18 cellular contexts compared by ENCODE assay signal in genomic region chr7:6501586-6502564, GRCh38. TPM values are rescaled to one million over a fixed set of nuclear protein-coding genes. Genes with fewer than 3 reads are reported as not detected.
DNase-seq lines count a peak whose midpoint lies in the region; ATAC-seq, FAIRE-seq and TF ChIP-seq lines count a peak whose summit lies in the region.
"Had no signal": no experiment of that assay in that cellular context is flagged by ENCODE, and none has a peak within 500 bp of the region (broad histone marks: within the 10 kb centered on the region; RNA-seq: fewer than 3 reads in every experiment).

No MANE protein-coding gene starts in this region.

- H4K20me1 ChIP-seq in endothelial cell of umbilical vein (replicated peaks; ENCODE audit: control insufficient read depth, extremely low read depth, insufficient read depth, low read length) = no peaks in the 10 kb centered on the region

- H3K9me3 ChIP-seq in CD4-positive, CD25-positive, alpha-beta regulatory T cell (ENCODE audit: control insufficient read depth in 2 of 2, low read length in 2 of 2) = no peaks in the 10 kb centered on the region
- H3K9me3 ChIP-seq in endothelial cell of umbilical vein (replicated peaks; ENCODE audit: control insufficient read depth, insufficient read depth, low read length) = no peaks in the 10 kb centered on the region
- H3K9me3 ChIP-seq: sigmoid colon had no signal

- TF ChIP-seq CTCF in endothelial cell of umbilical vein (IDR thresholded peaks at IDR 0.05; ENCODE audit: extremely low read depth in 1 of 2, insufficient read depth in 1 of 2, low read depth in 1 of 2, low read length in 2 of 2) = no peak

- no peak overlapping the region for H2AFZ ChIP-seq in endothelial cell of umbilical vein (ENCODE audit: low read depth, low read length)

- CTCF ChIA-PET in endothelial cell of umbilical vein (lab: Charles Lee) = no interaction called here

- H3K36me3 Mint-ChIP-seq in CD4-positive, CD25-positive, alpha-beta regulatory T cell = no peaks in the 10 kb centered on the region
- H3K36me3 Mint-ChIP-seq: naive thymus-derived CD4-positive, alpha-beta T cell had no signal

- no TSS peak for BruUV-seq in endothelial cell of umbilical vein (replicated peaks; lab: Mats Ljungman, UMichigan)

- no peak for DNase-seq in CD4-positive, CD25-positive, alpha-beta regulatory T cell
- DNase-seq in HTR-8/SVneo (ENCODE audit: insufficient read length, low spot score) (no peak), endothelial cell of umbilical vein (ENCODE audit: low read depth, low spot score) (no peak), Right ventricle myocardium inferior (ENCODE audit: missing footprints) (no peak)
- DNase-seq: ACHN; activated CD4-positive, alpha-beta T cell treated with anti-CD3 and anti-CD28 coated beads, Interleukin-2, amount 10 ng/mL, durations not matched to agents 7 days and 5 days; activated CD8-positive, alpha-beta memory T cell treated with anti-CD3 and anti-CD28 coated beads, Interleukin-2, amount 50 U/mL, for 4 hours; mammary epithelial cell; naive thymus-derived CD4-positive, alpha-beta T cell; NCI-H187 treated with DMSO at 0.1 percent for 48 hours; PC-3; SHP77 treated with DMSO at 0.1 percent for 48 hours; sigmoid colon had no signal

- no peak overlapping the region for H3K9ac ChIP-seq in endothelial cell of umbilical vein (replicated peaks; ENCODE audit: extremely low read depth, insufficient read depth, low read length)

- no peaks in the 10 kb centered on the region for H3K79me2 ChIP-seq in endothelial cell of umbilical vein (ENCODE audit: control insufficient read depth, insufficient read depth, low read length)

- no peak for TF ChIP-seq POLR2A in endothelial cell of umbilical vein (IDR thresholded peaks at IDR 0.05; ENCODE audit: low read depth, low read length)

- H3K27me3 ChIP-seq in CD4-positive, CD25-positive, alpha-beta regulatory T cell (ENCODE audit: control insufficient read depth, insufficient read depth, low read length) = no peaks in the 10 kb centered on the region
- peaks cover 0 to 2% of the 10 kb centered on the region in 2 experiments for H3K27me3 ChIP-seq in endothelial cell of umbilical vein (ENCODE audit: control insufficient read depth in 2 of 2, insufficient read depth in 2 of 2, low read length in 2 of 2)

- peaks cover 8% of the 10 kb centered on the region for H3K4me1 ChIP-seq in CD4-positive, CD25-positive, alpha-beta regulatory T cell (ENCODE audit: control insufficient read depth, insufficient read depth, low read length, poor library complexity, severe bottlenecking)
- peaks cover 3% of the 10 kb centered on the region for H3K4me1 ChIP-seq in endothelial cell of umbilical vein (ENCODE audit: control insufficient read depth, extremely low read depth, insufficient read depth, low read length)

- H3K4me3 Mint-ChIP-seq in CD4-positive, CD25-positive, alpha-beta regulatory T cell = peak overlapping the region in 3 of 4 donors; percentile 33 to 73 (median 54)
- H3K4me3 Mint-ChIP-seq: activated CD4-positive, alpha-beta T cell treated with anti-CD3 and anti-CD28 coated beads, Interleukin-2, amount 10 ng/mL, durations not matched to agents 7 days and 5 days had no signal

- H3K27me3 Mint-ChIP-seq in CD4-positive, CD25-positive, alpha-beta regulatory T cell = no peaks in the 10 kb centered on the region
- H3K27me3 Mint-ChIP-seq: activated CD4-positive, alpha-beta T cell treated with anti-CD3 and anti-CD28 coated beads, Interleukin-2, amount 10 ng/mL, durations not matched to agents 7 days and 5 days had no signal

- dilution Hi-C loops in endothelial cell of umbilical vein (cut with MboI; ENCODE audit: extremely low pct_ligation_motif_present, low sequenced_read_pairs) = no loop called here

- POLR2A ChIA-PET in endothelial cell of umbilical vein (lab: Charles Lee) = no interaction called here

- no peaks in the 10 kb centered on the region for H3K36me3 ChIP-seq in CD4-positive, CD25-positive, alpha-beta regulatory T cell (ENCODE audit: control insufficient read depth, insufficient read depth, low read length)
- H3K36me3 ChIP-seq in endothelial cell of umbilical vein (ENCODE audit: control insufficient read depth in 2 of 2, extremely low read depth in 1 of 2, insufficient read depth in 2 of 2, low read length in 2 of 2) = no peaks in the 10 kb centered on the region
- H3K36me3 ChIP-seq: sigmoid colon had no signal

- H3K4me3 ChIP-seq in CD4-positive, CD25-positive, alpha-beta regulatory T cell (ENCODE audit: low read depth, low read length) = no peak overlapping the region
- H3K4me3 ChIP-seq in endothelial cell of umbilical vein (replicated peaks in 1 of 3; ENCODE audit: insufficient read depth in 1 of 3, low read depth in 1 of 3, low read length in 3 of 3) = no peak overlapping the region
- H3K4me3 ChIP-seq: sigmoid colon had no signal

- peaks cover 0 to 10% (median 0%) of the 10 kb centered on the region in 4 donors for H3K4me1 Mint-ChIP-seq in CD4-positive, CD25-positive, alpha-beta regulatory T cell

- H3K9me3 Mint-ChIP-seq in CD4-positive, CD25-positive, alpha-beta regulatory T cell = no peaks in the 10 kb centered on the region
- H3K9me3 Mint-ChIP-seq: activated CD4-positive, alpha-beta T cell treated with anti-CD3 and anti-CD28 coated beads, Interleukin-2, amount 10 ng/mL, durations not matched to agents 7 days and 5 days; naive thymus-derived CD4-positive, alpha-beta T cell had no signal

- no peak overlapping the region for H3K4me2 ChIP-seq in endothelial cell of umbilical vein (ENCODE audit: insufficient read depth, low read length)

- peak overlapping the region in 1 of 3 donors; percentile 63 for H3K27ac Mint-ChIP-seq in CD4-positive, CD25-positive, alpha-beta regulatory T cell
- H3K27ac Mint-ChIP-seq: activated CD4-positive, alpha-beta T cell treated with anti-CD3 and anti-CD28 coated beads, Interleukin-2, amount 10 ng/mL, durations not matched to agents 7 days and 5 days had no signal

- ATAC-seq in CD4-positive, CD25-positive, alpha-beta regulatory T cell (ENCODE audit: low read depth in 2 of 2) = no peak
- ATAC-seq in Right ventricle myocardium inferior (no peak), HG02588 (IDR thresholded peaks at IDR 0.05; ENCODE audit: unreplicated experiment) (no peak), HG03159 (IDR thresholded peaks at IDR 0.05; ENCODE audit: unreplicated experiment) (no peak)
- ATAC-seq: naive thymus-derived CD4-positive, alpha-beta T cell; PC-3 had no signal

- no peaks in the 10 kb centered on the region for H3K9me1 ChIP-seq in endothelial cell of umbilical vein (replicated peaks; ENCODE audit: control insufficient read depth, extremely low read depth, insufficient read depth, low read length)

- peak; percentile 4 for FAIRE-seq in HTR-8/SVneo (lab: Jason Lieb, UNC)
- peak; percentile 15 for FAIRE-seq in endothelial cell of umbilical vein (lab: Jason Lieb, UNC)
- FAIRE-seq: GM12891 had no signal

- intact Hi-C loops in endothelial cell of umbilical vein (cut with micrococcal nuclease) = no loop called here
- intact Hi-C loops in Right ventricle myocardium inferior (cut with DNase I) = no loop called here

- no peak overlapping the region for H3K27ac ChIP-seq in CD4-positive, CD25-positive, alpha-beta regulatory T cell (ENCODE audit: insufficient read depth, low read length, poor library complexity, severe bottlenecking)
- no peak overlapping the region for H3K27ac ChIP-seq in endothelial cell of umbilical vein (ENCODE audit: insufficient read depth, low read depth, low read length)
- H3K27ac ChIP-seq: sigmoid colon had no signal

TF ChIP-seq in endothelial cell of umbilical vein, 7 proteins besides CTCF, POLR2A, EP300 and RAD21 (continues in another document):
- TF ChIP-seq MYC (IDR thresholded peaks at IDR 0.05; ENCODE audit: low read depth, low read length) (no peak), JUN (IDR thresholded peaks at IDR 0.05; ENCODE audit: borderline replicate concordance, insufficient read depth, insufficient read length, low read depth) (no peak)

RNA-seq across cellular contexts. Expression of gene KDELR2, which starts 17.9 kb away (rescaled TPM):
- 39.9 TPM for total RNA-seq in CD4-positive, CD25-positive, alpha-beta regulatory T cell
- 10 to 100 TPM; 52.8 to 74.9 (median 56.6) TPM for polyA plus RNA-seq in CD4-positive, CD25-positive, alpha-beta regulatory T cell
- total RNA-seq in endothelial cell of umbilical vein (190 and 196 TPM in 2 replicates), Right ventricle myocardium inferior (57.7 TPM)
- polyA plus RNA-seq in endothelial cell of umbilical vein = 191 and 199 TPM in 2 replicates
- polyA plus RNA-seq in endothelial cell of umbilical vein (2011; cell fraction: cytosol; rRNA removed) = 137 and 140 TPM in 2 replicates
- polyA plus RNA-seq in endothelial cell of umbilical vein (2011; cell fraction: nucleus; rRNA removed) = 67.5 and 75.9 TPM in 2 replicates
- polyA plus RNA-seq in endothelial cell of umbilical vein (2012) = 134 and 142 TPM in 2 replicates
- 159 and 164 TPM in 2 replicates for polyA minus RNA-seq in endothelial cell of umbilical vein
- 53.8 TPM for polyA minus RNA-seq in endothelial cell of umbilical vein (2011; cell fraction: cytosol; rRNA and poly(A)+ RNA removed)
- 45.4 and 50.1 TPM in 2 replicates for polyA minus RNA-seq in endothelial cell of umbilical vein (2011; cell fraction: nucleus; rRNA and poly(A)+ RNA removed)

RNA-seq across cellular contexts. Expression of gene GRID2IP, which starts 49.4 kb away (rescaled TPM):
- 0.15 TPM for total RNA-seq in CD4-positive, CD25-positive, alpha-beta regulatory T cell
- polyA plus RNA-seq in CD4-positive, CD25-positive, alpha-beta regulatory T cell = under 1 TPM in 1 of 4 donors, not detected in 3; 0.10 TPM
- not detected in 2 replicates for total RNA-seq in endothelial cell of umbilical vein
- polyA plus RNA-seq in endothelial cell of umbilical vein = 0.02 TPM in 1 of 2 replicates, not detected in the other
- 0.03 TPM in 1 of 2 replicates, not detected in the other for polyA plus RNA-seq in endothelial cell of umbilical vein (2011; cell fraction: cytosol; rRNA removed)
- 0.08 TPM in 1 of 2 replicates, not detected in the other for polyA plus RNA-seq in endothelial cell of umbilical vein (2011; cell fraction: nucleus; rRNA removed)
- not detected in 2 replicates for polyA plus RNA-seq in endothelial cell of umbilical vein (2012)
- polyA minus RNA-seq in endothelial cell of umbilical vein = 0.06 TPM in 1 of 2 replicates, not detected in the other
- not detected for polyA minus RNA-seq in endothelial cell of umbilical vein (2011; cell fraction: cytosol; rRNA and poly(A)+ RNA removed)
- 0.10 TPM in 1 of 2 replicates, not detected in the other for polyA minus RNA-seq in endothelial cell of umbilical vein (2011; cell fraction: nucleus; rRNA and poly(A)+ RNA removed)
- total RNA-seq in Right ventricle myocardium inferior = not detected
- total RNA-seq: fibroblast of lung, glomerular endothelial cell, mammary epithelial cell, PC-3, sigmoid colon had no signal
- polyA plus RNA-seq: fibroblast of lung; naive thymus-derived CD4-positive, alpha-beta T cell had no signal

RNA-seq across cellular contexts. Expression of gene DAGLB, which starts 54.1 kb away (rescaled TPM):
- 33.2 TPM for total RNA-seq in CD4-positive, CD25-positive, alpha-beta regulatory T cell
- polyA plus RNA-seq in CD4-positive, CD25-positive, alpha-beta regulatory T cell = 10 to 100 TPM in 3 of 4 donors, 1 to 10 TPM in 1; 5.9 to 13.8 (median 11.7) TPM
- total RNA-seq in endothelial cell of umbilical vein (26.1 and 28.2 TPM in 2 replicates), Right ventricle myocardium inferior (6.7 TPM)
- polyA plus RNA-seq in endothelial cell of umbilical vein = 31.6 and 48.2 TPM in 2 replicates
- 12.8 and 14.1 TPM in 2 replicates for polyA plus RNA-seq in endothelial cell of umbilical vein (2011; cell fraction: cytosol; rRNA removed)
- 54.2 and 59.2 TPM in 2 replicates for polyA plus RNA-seq in endothelial cell of umbilical vein (2011; cell fraction: nucleus; rRNA removed)
- 15.6 and 16.1 TPM in 2 replicates for polyA plus RNA-seq in endothelial cell of umbilical vein (2012)
- polyA minus RNA-seq in endothelial cell of umbilical vein = 72.0 and 108 TPM in 2 replicates
- polyA minus RNA-seq in endothelial cell of umbilical vein (2011; cell fraction: cytosol; rRNA and poly(A)+ RNA removed) = 26.7 TPM
- polyA minus RNA-seq in endothelial cell of umbilical vein (2011; cell fraction: nucleus; rRNA and poly(A)+ RNA removed) = 47.7 and 51.9 TPM in 2 replicates
